In genomic region chr2:218979846-218980738, GRCh38 we compare ENCODE assay signal across 8 cellular contexts. TPM values are rescaled to one million over a fixed set of nuclear protein-coding genes. Genes with fewer than 3 reads are reported as not detected.
DNase-seq lines count a peak whose midpoint lies in the region; ATAC-seq and TF ChIP-seq lines count a peak whose summit lies in the region.

No MANE protein-coding gene starts in this region.

- no peaks in the 10 kb centered on the region for H3K9me3 Mint-ChIP-seq in nephron

- H3K27ac Mint-ChIP-seq in nephron: no peak overlapping the region

- DNase-seq in DMS79 (lab: John Stamatoyannopoulos, UW) (peak; percentile 83), KBM-7 (peak; percentile 88), PC-9 (peak; percentile 53 to 79), fibroblast of gingiva (ENCODE audit: low read depth) (peak; percentile 49)
- peak; percentile 92 to 94 for DNase-seq in activated T-cell treated with anti-CD3 and anti-CD28 coated beads, Interleukin-2, amount 50 U/mL, for 48 hours
- DNase-seq in stimulated activated naive CD8-positive, alpha-beta T cell treated with anti-CD3 and anti-CD28 coated beads, Interleukin-15, Interleukin-2, amounts not matched to agents 100 U/mL and 50 U/mL, for 24 hours: peak; percentile 91

- no peaks in the 10 kb centered on the region for H3K79me2 ChIP-seq in PC-9 (ENCODE audit: low read depth)

- no peaks in the 10 kb centered on the region for H3K36me3 Mint-ChIP-seq in nephron (ENCODE audit: low read depth)

- peak overlapping the region; percentile 83 for H3K4me2 ChIP-seq in PC-9

- H3K9me3 ChIP-seq in PC-9 (ENCODE audit: insufficient read depth, low read depth): no peaks in the 10 kb centered on the region

- TF ChIP-seq CTCF in PC-9 (conservative IDR thresholded peaks at IDR 0.05) (peak; percentile 97), nephron (IDR thresholded peaks at IDR 0.05; ENCODE audit: unreplicated experiment in 3 of 3) (peak; percentile 86 to 98 (median 90))

- H3K4me3 Mint-ChIP-seq in nephron: peak overlapping the region; percentile 29 to 77 (median 42)

- H3F3A ChIP-seq in PC-9 (ENCODE audit: insufficient read depth, low read depth): no peaks in the 10 kb centered on the region

- ATAC-seq in GM21619 (IDR thresholded peaks at IDR 0.05; ENCODE audit: unreplicated experiment): peak; percentile 94
- ATAC-seq in stimulated activated naive CD8-positive, alpha-beta T cell treated with anti-CD3 and anti-CD28 coated beads, Interleukin-15, Interleukin-2, amounts not matched to agents 100 U/mL and 50 U/mL, for 24 hours: peak; percentile 82

- intact Hi-C loops in PC-9 (cut with micrococcal nuclease; ENCODE audit: unreplicated experiment): loop anchor here (5.0 kb wide), 2 partner anchors 103 to 128 kb away; no protein-coding TSS in a partner anchor

- H3K27ac ChIP-seq in PC-9: no peak overlapping the region

- no peaks in the 10 kb centered on the region for H4K20me1 ChIP-seq in PC-9 (ENCODE audit: insufficient read depth)

- H2AFZ ChIP-seq in PC-9: peak overlapping the region; percentile 77

- no peaks in the 10 kb centered on the region for H3K4me1 ChIP-seq in PC-9 (replicated peaks; ENCODE audit: insufficient read depth)

- H3K36me3 ChIP-seq in PC-9 (ENCODE audit: low read depth): no peaks in the 10 kb centered on the region

- BruUV-seq in PC-9 (replicated peaks; lab: Mats Ljungman, UMichigan): no TSS peak

- peaks cover 13% of the 10 kb centered on the region for H3K4me1 Mint-ChIP-seq in nephron

- H3K9me2 ChIP-seq in PC-9 (ENCODE audit: insufficient read depth): no peaks in the 10 kb centered on the region

- POLR2A ChIA-PET in PC-9 (lab: Charles Lee; ENCODE audit: unreplicated experiment): no interaction called here

- peaks cover 37% of the 10 kb centered on the region for H3K27me3 ChIP-seq in PC-9 (ENCODE audit: insufficient read depth, low read depth)

- in situ Hi-C loops in KBM-7 (cut with MboI; ENCODE audit: low pct_unique_long_range_greater_than_20kb, low sequenced_read_pairs): no loop called here

- CTCF ChIA-PET in PC-9 (lab: Charles Lee): interaction anchor here (0.6 to 1.2 kb wide), 14 partner anchors 14 to 462 kb away, joined by 3 to 10 read pairs (median 4); no protein-coding TSS in a partner anchor

- H3K4me3 ChIP-seq in PC-9: peak overlapping the region; percentile 51; the same call in 1 of the 2 replicates

- peaks cover 98% of the 10 kb centered on the region for H3K27me3 Mint-ChIP-seq in nephron (ENCODE audit: low read depth)

RNA-seq across cellular contexts. Expression of gene FEV, which starts 4.9 kb away (rescaled TPM):
- not detected in 2 replicates for total RNA-seq in PC-9 (2021)

RNA-seq across cellular contexts. Expression of gene CRYBA2, which starts 13.1 kb away (rescaled TPM):
- total RNA-seq in PC-9 (2021): not detected in 2 replicates

RNA-seq across cellular contexts. Expression of gene CDK5R2, which starts 20.6 kb away (rescaled TPM):
- total RNA-seq in PC-9 (2021): 0.17 and 0.20 TPM in 2 replicates
